In the genomic region with DNA sequence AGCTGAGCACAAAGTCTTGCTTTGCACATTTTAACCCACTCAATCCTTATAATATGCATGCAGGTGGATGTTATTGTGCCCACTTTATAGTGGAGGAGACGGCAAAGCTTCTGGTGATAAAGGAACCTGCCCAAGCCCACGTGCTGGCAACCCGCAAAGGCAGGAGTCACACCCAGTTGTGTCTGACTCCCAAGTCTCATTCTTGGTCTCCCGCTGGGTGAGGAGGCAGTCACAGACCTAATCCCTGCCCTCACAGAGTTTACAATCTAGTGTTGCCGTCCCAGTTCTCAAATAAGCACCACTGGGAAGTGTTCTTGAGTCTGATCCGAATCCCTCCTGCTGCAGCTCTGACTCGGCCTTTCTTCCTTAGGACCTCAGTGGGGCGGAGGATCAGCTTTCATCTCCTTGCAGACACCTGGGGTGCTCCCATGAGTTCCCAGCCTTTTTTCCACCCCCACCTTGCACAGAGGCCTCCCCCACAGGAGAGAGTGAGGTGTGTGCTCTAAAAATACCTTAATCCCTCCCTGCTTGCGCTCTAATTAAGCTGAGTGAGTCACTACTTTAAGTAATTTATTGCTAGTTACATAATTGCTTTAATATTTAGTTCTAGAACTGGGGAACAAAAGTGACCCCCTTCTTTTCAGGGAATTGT, we compare ENCODE assay signal across 6 cellular contexts. TPM values are rescaled to one million over a fixed set of nuclear protein-coding genes. Genes with fewer than 3 reads are reported as not detected.
"Had no signal": no experiment of that assay in that cellular context is flagged by ENCODE, and none has a peak within 500 bp of the region (broad histone marks: within the 10 kb centered on the region; RNA-seq: fewer than 3 reads in every experiment).

No MANE protein-coding gene starts in this region.

- H3K4me3 Mint-ChIP-seq: GM23338, H9, HFFc6 had no signal

- H3K27ac Mint-ChIP-seq: GM23338, H9, HFFc6 had no signal

- H2AFZ ChIP-seq: GM23338 had no signal

- H3K9me3 Mint-ChIP-seq: GM23338, H9, HFFc6 had no signal

- H3K4me2 ChIP-seq: GM23338 had no signal

- ATAC-seq: GM23338 had no signal

- H3K4me3 ChIP-seq: GM23338 had no signal

- DNase-seq: H9, HCEC 1CT, HFFc6, IMR-90, KBM-7 had no signal

RNA-seq across cellular contexts. Expression of a gene that starts 15.1 kb away (rescaled TPM):
- total RNA-seq: IMR-90 had no signal
